In the genomic region with DNA sequence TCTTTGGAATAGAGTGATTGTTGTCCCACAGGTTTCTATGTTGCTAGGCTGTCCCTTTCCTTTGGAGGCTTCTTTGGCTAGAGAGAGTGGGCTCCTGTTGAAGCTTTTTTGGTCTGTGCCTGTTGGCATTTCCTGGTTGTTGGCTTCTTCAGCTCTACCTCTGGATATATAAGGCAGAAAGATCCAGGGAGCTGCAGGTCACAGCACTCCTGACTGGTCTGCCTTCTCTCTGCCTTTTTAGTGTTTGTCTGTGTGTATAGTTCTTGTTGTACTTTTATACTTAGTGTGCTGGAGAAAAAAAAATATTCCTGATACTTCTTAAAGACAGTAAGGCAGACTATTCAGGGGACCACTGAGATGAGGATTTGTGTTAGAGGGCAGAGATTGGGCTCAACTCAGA, we compare ENCODE assay signal across 26 cellular contexts.
A peak's percentile ranks its signal among the peaks of the same experiment; 100 is the strongest.
DNase-seq lines count a peak whose midpoint lies in the region; ATAC-seq lines count a peak whose summit lies in the region.
"Had no signal": no experiment of that assay in that cellular context is flagged by ENCODE, and none has a peak within 500 bp of the region (broad histone marks: within the 10 kb centered on the region; RNA-seq: fewer than 3 reads in every experiment).

No MANE protein-coding gene starts in this region.

- DNase-seq in ELR (ENCODE audit: low read depth) = peak; percentile 28
- peak; percentile 34 for DNase-seq in SK-N-DZ (ENCODE audit: low spot score)
- DNase-seq in iPS-NIHi11 (ENCODE audit: low spot score) = peak; percentile 34
- no peak for DNase-seq in NCI-H146 treated with DMSO at 0.1 percent for 48 hours (lab: John Stamatoyannopoulos, UW; ENCODE audit: unreplicated experiment)
- no peak for DNase-seq in Right ventricle myocardium superior
- no peak for DNase-seq in activated effector memory CD4-positive, alpha-beta T cell treated with anti-CD3 and anti-CD28 coated beads, Interleukin-2, amount 50 U/mL, for 16 hours
- DNase-seq: activated CD4-positive, alpha-beta T cell treated with anti-CD3 and anti-CD28 coated beads for 48 hours; activated naive CD4-positive, alpha-beta T cell; activated T-cell treated with anti-CD3 and anti-CD28 coated beads, Interleukin-2, amount 50 U/mL, for 4 hours; CD4-positive, CD25-positive, alpha-beta regulatory T cell; DMS153; gastrocnemius medialis; GF-D8; Kasumi-1; kidney; NCI-H1930; psoas muscle; SK-N-SH; stimulated activated CD8-positive, alpha-beta memory T cell treated with anti-CD3 and anti-CD28 coated beads, Interleukin-4, amount 100 ng/mL, for 48 hours; stomach; tibial artery had no signal

- H4K20me1 ChIP-seq in BLaER1 = no peaks in the 10 kb centered on the region

- no peaks in the 10 kb centered on the region for H3K27me3 ChIP-seq in BLaER1
- H3K27me3 ChIP-seq: gastrocnemius medialis, hepatocyte, neutrophil, stomach, tibial artery had no signal

- no peak overlapping the region for H3K4me3 ChIP-seq in BLaER1
- H3K4me3 ChIP-seq: gastrocnemius medialis, hepatocyte, psoas muscle, stomach, tibial artery had no signal

- peak overlapping the region; percentile 52; the same call in 1 of the 2 replicates for H3K4me2 ChIP-seq in BLaER1
- H3K4me2 ChIP-seq: hepatocyte, SK-N-SH had no signal

- H3K9ac ChIP-seq in BLaER1 = no peak overlapping the region
- H3K9ac ChIP-seq: SK-N-SH had no signal

- no peak overlapping the region; the same call in 1 of the 2 replicates for H3K27ac ChIP-seq in BLaER1
- H3K27ac ChIP-seq: gastrocnemius medialis, hepatocyte, HL-60, neutrophil, psoas muscle, stomach, tibial artery had no signal

- H3K36me3 ChIP-seq in BLaER1 = peaks cover 7% of the 10 kb centered on the region; the same call in 1 of the 2 replicates
- H3K36me3 ChIP-seq: gastrocnemius medialis, neutrophil had no signal

- ATAC-seq in Right ventricle myocardium superior (ENCODE audit: poor library complexity) = no peak
- ATAC-seq: activated T-cell treated with anti-CD3 and anti-CD28 coated beads, Interleukin-2, amount 50 U/mL, for 4 hours; gastrocnemius medialis; HepG2; psoas muscle had no signal

- intact Hi-C loops in Right ventricle myocardium superior (cut with DNase I) = no loop called here

- peaks cover 21% of the 10 kb centered on the region for H3K4me1 ChIP-seq in BLaER1
- H3K4me1 ChIP-seq: gastrocnemius medialis, psoas muscle, stomach, tibial artery had no signal

- H3K9me3 ChIP-seq in BLaER1 = no peaks in the 10 kb centered on the region
- H3K9me3 ChIP-seq: gastrocnemius medialis, neutrophil, psoas muscle, SK-N-SH had no signal

Comparison
In these comparisons a context has a peak if more than half of its experiments do, and no peak if none do; other contexts are left out.
1. DNase-seq: peak in ELR (single experiment), SK-N-DZ (single experiment) and iPS-NIHi11 (single experiment); none in NCI-H146 treated with DMSO at 0.1 percent for 48 hours (single experiment), Right ventricle myocardium superior (single experiment) and activated effector memory CD4-positive, alpha-beta T cell treated with anti-CD3 and anti-CD28 coated beads, Interleukin-2, amount 50 U/mL, for 16 hours (single experiment).